19 cellular contexts compared by ENCODE assay signal in genomic region chr11:124722176-124722575, GRCh38. TPM values are rescaled to one million over a fixed set of nuclear protein-coding genes. Genes with fewer than 3 reads are reported as not detected.
DNase-seq lines count a peak whose midpoint lies in the region; ATAC-seq and TF ChIP-seq lines count a peak whose summit lies in the region.
"Had no signal": no experiment of that assay in that cellular context is flagged by ENCODE, and none has a peak within 500 bp of the region (broad histone marks: within the 10 kb centered on the region; RNA-seq: fewer than 3 reads in every experiment).

No MANE protein-coding gene starts in this region.

- no peak overlapping the region for H2BK15ac ChIP-seq in H9 (ENCODE audit: low read depth, low read length)

- CTCF ChIA-PET in OCI-LY7 (lab: Charles Lee; ENCODE audit: unreplicated experiment), result no interaction called here

- no peaks in the 10 kb centered on the region for H3K79me1 ChIP-seq in H9 (ENCODE audit: insufficient read depth, low read depth, low read length, poor library complexity, severe bottlenecking)

- H3K4me2 ChIP-seq in BLaER1, result peak overlapping the region; percentile 96
- no peak overlapping the region for H3K4me2 ChIP-seq in H9 (ENCODE audit: insufficient read depth, insufficient read length, low read length)
- peak overlapping the region; percentile 26; the same call in 1 of the 2 replicates for H3K4me2 ChIP-seq in OCI-LY7 (ENCODE audit: low read length)
- H3K4me2 ChIP-seq in neural progenitor cell, result no peak overlapping the region

- H4K91ac ChIP-seq in H9 (ENCODE audit: insufficient read length, low read depth, low read length), result no peak overlapping the region

- no peaks in the 10 kb centered on the region for H3K9me2 ChIP-seq in OCI-LY7 (ENCODE audit: insufficient read depth, low read length)

- H2BK20ac ChIP-seq in H9 (ENCODE audit: low read depth, low read length, poor library complexity, severe bottlenecking), result no peak overlapping the region

- no CpG with 5 or more reads among the region's 6 CpGs for WGBS in H9 (ENCODE audit: extremely low coverage, insufficient read length, low lambda C conversion rate)

- 0 out of 2 replicates have a peak overlapping the region, but pooled peaks have one; percentile 18 for H3K27ac ChIP-seq in BLaER1
- H3K27ac ChIP-seq in H9 (ENCODE audit: insufficient read length, low read depth, low read length), result no peak overlapping the region
- no peak overlapping the region for H3K27ac ChIP-seq in OCI-LY7 (ENCODE audit: low read depth, low read length, poor library complexity, severe bottlenecking)
- H3K27ac ChIP-seq in neural progenitor cell, result no peak overlapping the region

- intact Hi-C loops in OCI-LY7 (cut with micrococcal nuclease; ENCODE audit: unreplicated experiment), result no loop called here
- intact Hi-C loops in mucosa of descending colon (cut with DNase I, micrococcal nuclease), result no loop called here

- H3K4me1 ChIP-seq in BLaER1 (peaks cover 100% of the 10 kb centered on the region), H9 (ENCODE audit: insufficient read depth, low read length) (peaks cover 17% of the 10 kb centered on the region), OCI-LY7 (ENCODE audit: insufficient read depth, low read length, poor library complexity, severe bottlenecking) (peaks cover 40% of the 10 kb centered on the region), neural progenitor cell (peaks cover 42% of the 10 kb centered on the region), mucosa of descending colon (ENCODE audit: low read depth) (peaks cover 22% of the 10 kb centered on the region)

- peak overlapping the region; percentile 32 for H3K4me3 ChIP-seq in BLaER1
- H3K4me3 ChIP-seq in OCI-LY7 (ENCODE audit: low read depth, low read length, poor library complexity, severe bottlenecking), result no peak overlapping the region
- no peak overlapping the region for H3K4me3 ChIP-seq in neural progenitor cell
- H3K4me3 ChIP-seq in mucosa of descending colon, result no peak overlapping the region

- H3K36me3 ChIP-seq in BLaER1 (no peaks in the 10 kb centered on the region), OCI-LY7 (ENCODE audit: insufficient read depth, low read length) (no peaks in the 10 kb centered on the region), neural progenitor cell (no peaks in the 10 kb centered on the region), mucosa of descending colon (ENCODE audit: low read depth) (no peaks in the 10 kb centered on the region)

- no peak overlapping the region for H2AK5ac ChIP-seq in H9 (ENCODE audit: insufficient read length, low read length)

- no peak overlapping the region for H3K4ac ChIP-seq in H9 (ENCODE audit: low read depth, low read length)

- no peak overlapping the region for H3K18ac ChIP-seq in H9 (ENCODE audit: insufficient read length, low read depth, low read length)

- H2BK120ac ChIP-seq in H9 (ENCODE audit: low read depth, low read length, poor library complexity, severe bottlenecking), result no peak overlapping the region

- 0 out of 2 replicates have a peak overlapping the region, but pooled peaks have one; percentile 35 for H3K14ac ChIP-seq in H9 (ENCODE audit: insufficient read depth, low read length)

- peaks cover 9% of the 10 kb centered on the region for H3K23me2 ChIP-seq in H9 (ENCODE audit: insufficient read length, low read depth, low read length, poor library complexity, severe bottlenecking)

- no peaks in the 10 kb centered on the region; a peak in 1 of 5 replicates for H3K9me3 Mint-ChIP-seq in H9
- no peaks in the 10 kb centered on the region for H3K9me3 Mint-ChIP-seq in neural progenitor cell
- H3K9me3 Mint-ChIP-seq in activated naive CD8-positive, alpha-beta T cell treated with anti-CD3 and anti-CD28 coated beads, Interleukin-2, amount 50 U/mL, for 24 hours, result no peaks in the 10 kb centered on the region
- H3K9me3 Mint-ChIP-seq: CD8-positive, alpha-beta T cell had no signal

- no peak overlapping the region for H2AFZ ChIP-seq in H9 (ENCODE audit: low read length)
- peak overlapping the region; percentile 14; the same call in 1 of the 2 replicates for H2AFZ ChIP-seq in OCI-LY7 (ENCODE audit: low read length)
- H2AFZ ChIP-seq in neural progenitor cell (replicated peaks), result no peak overlapping the region

- no peak overlapping the region for H3K23ac ChIP-seq in H9 (ENCODE audit: insufficient read length, low read depth, low read length)

- H4K20me1 ChIP-seq in BLaER1, result peaks cover 17% of the 10 kb centered on the region; the same call in 1 of the 2 replicates
- H4K20me1 ChIP-seq in H9 (ENCODE audit: control insufficient read depth, insufficient read depth, insufficient read length), result no peaks in the 10 kb centered on the region
- H4K20me1 ChIP-seq in OCI-LY7 (ENCODE audit: insufficient read depth, low read length), result no peaks in the 10 kb centered on the region
- no peaks in the 10 kb centered on the region for H4K20me1 ChIP-seq in neural progenitor cell (ENCODE audit: low read depth)

- H3K9ac ChIP-seq in BLaER1 (no peak overlapping the region), H9 (ENCODE audit: extremely low read depth, insufficient read length, low read length) (no peak overlapping the region), neural progenitor cell (no peak overlapping the region)

- BruUV-seq in OCI-LY7 (replicated peaks; lab: Mats Ljungman, UMichigan), result no TSS peak

- no peak for ATAC-seq in activated naive CD8-positive, alpha-beta T cell treated with anti-CD3 and anti-CD28 coated beads, Interleukin-2, amount 50 U/mL, for 24 hours
- no peak for ATAC-seq in mucosa of descending colon
- ATAC-seq: CD8-positive, alpha-beta T cell; HepG2 had no signal

- H2BK5ac ChIP-seq in H9 (ENCODE audit: insufficient read length, low read length), result no peak overlapping the region

- no peak overlapping the region for H3K56ac ChIP-seq in H9 (ENCODE audit: insufficient read length, low read depth, low read length)

- TF ChIP-seq CTCF in H9 (conservative IDR thresholded peaks at IDR 0.05) (no peak), OCI-LY7 (conservative IDR thresholded peaks at IDR 0.05; ENCODE audit: low read length) (no peak), neural progenitor cell (IDR thresholded peaks at IDR 0.05) (no peak), mucosa of descending colon (IDR thresholded peaks at IDR 0.05) (no peak)

- H3F3A ChIP-seq in neural progenitor cell (ENCODE audit: low read depth), result peaks cover 17% of the 10 kb centered on the region

- H3K9me3 ChIP-seq in BLaER1 (no peaks in the 10 kb centered on the region), H9 (ENCODE audit: control insufficient read depth, low read depth, low read length) (no peaks in the 10 kb centered on the region), OCI-LY7 (ENCODE audit: low read length) (no peaks in the 10 kb centered on the region), neural progenitor cell (ENCODE audit: low read depth) (no peaks in the 10 kb centered on the region), mucosa of descending colon (no peaks in the 10 kb centered on the region)

- H3K36me3 Mint-ChIP-seq in H9 (ENCODE audit: insufficient read depth in 1 of 3, low read depth in 3 of 3) (no peaks in the 10 kb centered on the region; a peak in 1 of 7 replicates), neural progenitor cell (no peaks in the 10 kb centered on the region)
- no peaks in the 10 kb centered on the region for H3K36me3 Mint-ChIP-seq in activated naive CD8-positive, alpha-beta T cell treated with anti-CD3 and anti-CD28 coated beads, Interleukin-2, amount 50 U/mL, for 24 hours (ENCODE audit: low read depth)
- H3K36me3 Mint-ChIP-seq: CD8-positive, alpha-beta T cell had no signal

- peaks cover 31% of the 10 kb centered on the region for H3K27me3 ChIP-seq in BLaER1
- peaks cover 46% of the 10 kb centered on the region for H3K27me3 ChIP-seq in H9 (ENCODE audit: insufficient read depth, low read length)
- H3K27me3 ChIP-seq in neural progenitor cell, result peaks cover 83% of the 10 kb centered on the region

- H2BK12ac ChIP-seq in H9 (ENCODE audit: insufficient read length, low read depth, low read length), result no peak overlapping the region

- H3K79me2 ChIP-seq in H9 (ENCODE audit: insufficient read depth, low read length) (no peaks in the 10 kb centered on the region), OCI-LY7 (ENCODE audit: insufficient read depth, low read depth, low read length) (no peaks in the 10 kb centered on the region), neural progenitor cell (ENCODE audit: low read depth) (no peaks in the 10 kb centered on the region)

- no peak overlapping the region for H4K8ac ChIP-seq in H9 (replicated peaks; ENCODE audit: insufficient read length, low read depth, low read length)

- H4K5ac ChIP-seq in H9 (ENCODE audit: insufficient read length, low read depth, low read length), result no peak overlapping the region

- no peak overlapping the region for H3T11ph ChIP-seq in H9 (ENCODE audit: low read length)

- H3K27ac Mint-ChIP-seq in H9 (no peak overlapping the region), neural progenitor cell (peak overlapping the region; percentile 20)
- H3K27ac Mint-ChIP-seq in activated naive CD8-positive, alpha-beta T cell treated with anti-CD3 and anti-CD28 coated beads, Interleukin-2, amount 50 U/mL, for 24 hours, result no peak overlapping the region
- H3K27ac Mint-ChIP-seq: CD8-positive, alpha-beta T cell had no signal

- H3K4me3 Mint-ChIP-seq in H9, result no peak overlapping the region
- no peak overlapping the region for H3K4me3 Mint-ChIP-seq in neural progenitor cell
- no peak overlapping the region for H3K4me3 Mint-ChIP-seq in activated naive CD8-positive, alpha-beta T cell treated with anti-CD3 and anti-CD28 coated beads, Interleukin-2, amount 50 U/mL, for 24 hours
- H3K4me3 Mint-ChIP-seq: CD8-positive, alpha-beta T cell had no signal

- H3K4me1 Mint-ChIP-seq in H9, result peaks cover 53 to 60% of the 10 kb centered on the region in 2 experiments
- H3K4me1 Mint-ChIP-seq in neural progenitor cell, result peaks cover 71% of the 10 kb centered on the region
- peaks cover 31% of the 10 kb centered on the region for H3K4me1 Mint-ChIP-seq in activated naive CD8-positive, alpha-beta T cell treated with anti-CD3 and anti-CD28 coated beads, Interleukin-2, amount 50 U/mL, for 24 hours

- H3K27me3 Mint-ChIP-seq in H9 (ENCODE audit: low read depth), result peaks cover 83% of the 10 kb centered on the region
- H3K27me3 Mint-ChIP-seq in neural progenitor cell (ENCODE audit: insufficient read depth, low read depth), result peaks cover 29% of the 10 kb centered on the region
- H3K27me3 Mint-ChIP-seq in activated naive CD8-positive, alpha-beta T cell treated with anti-CD3 and anti-CD28 coated beads, Interleukin-2, amount 50 U/mL, for 24 hours, result peaks cover 32% of the 10 kb centered on the region

- DNase-seq in H9, result no peak
- DNase-seq in OCI-LY7 (ENCODE audit: low spot score), result no peak
- no peak for DNase-seq in neural progenitor cell (ENCODE audit: low spot score)
- DNase-seq in activated naive CD8-positive, alpha-beta T cell treated with anti-CD3 and anti-CD28 coated beads, Interleukin-2, amount 50 U/mL, for 24 hours, result no peak
- no peak for DNase-seq in NCI-H1417 treated with DMSO at 0.1 percent for 48 hours (lab: John Stamatoyannopoulos, UW)
- no peak for DNase-seq in activated CD4-positive, CD25-positive, alpha-beta regulatory T cell treated with anti-CD3 and anti-CD28 coated beads, Interleukin-2, amount 50 U/mL, for 72 hours
- no peak for DNase-seq in mucosa of descending colon
- DNase-seq: 8988T; Calu3; CD8-positive, alpha-beta T cell; DMS 273 treated with DMSO at 0.1 percent for 48 hours; DMS53; DND-41; GOT3; H7; KG1 had no signal

- POLR2A ChIA-PET in OCI-LY7 (lab: Charles Lee), result no interaction called here

RNA-seq across cellular contexts. Expression of gene NRGN, which starts 17.6 kb away (rescaled TPM):
- total RNA-seq in H9 (2021) (6.4 and 7.0 TPM in 2 replicates), OCI-LY7 (2022) (15.3 and 16.9 TPM in 2 replicates), neural progenitor cell (ENCODE audit: low replicate concordance) (0.39 and 7.5 TPM in 2 replicates), mucosa of descending colon (1 to 10 TPM; 1.7 to 5.3 (median 2.0) TPM)
- 3.3 and 6.8 TPM in 2 replicates for total RNA-seq in OCI-LY7 (2014; rRNA removed; shearing (Covaris generic))
- total RNA-seq: HepG2 had no signal

RNA-seq across cellular contexts. Expression of gene VSIG2, which starts 29.9 kb away (rescaled TPM):
- total RNA-seq in H9 (2021) (not detected in 2 replicates), OCI-LY7 (2022) (not detected in 2 replicates), neural progenitor cell (ENCODE audit: low replicate concordance) (not detected in 2 replicates), mucosa of descending colon (100 to 1,000 TPM in 2 of 3 donors, 10 to 100 TPM in 1; 78.6 to 268 (median 126) TPM)
- total RNA-seq in OCI-LY7 (2014; rRNA removed; shearing (Covaris generic)), result not detected in 2 replicates
- total RNA-seq: A673, Calu3 had no signal

RNA-seq across cellular contexts. Expression of gene ESAM, which starts 39.9 kb away (rescaled TPM):
- total RNA-seq in H9 (2021) (0.33 and 0.92 TPM in 2 replicates), OCI-LY7 (2022) (0.49 and 0.83 TPM in 2 replicates), neural progenitor cell (ENCODE audit: low replicate concordance) (0.26 and 0.81 TPM in 2 replicates), mucosa of descending colon (10 to 100 TPM in 1 of 3 donors, 1 to 10 TPM in 2; 7.7 to 11.5 (median 8.4) TPM)
- 0.15 and 0.35 TPM in 2 replicates for total RNA-seq in OCI-LY7 (2014; rRNA removed; shearing (Covaris generic))

RNA-seq across cellular contexts. Expression of gene SPA17, which starts 48.5 kb away (rescaled TPM):
- total RNA-seq in H9 (2021) (6.9 and 7.2 TPM in 2 replicates), OCI-LY7 (2022) (5.1 and 5.5 TPM in 2 replicates), neural progenitor cell (ENCODE audit: low replicate concordance) (53.3 and 67.2 TPM in 2 replicates), mucosa of descending colon (1 to 10 TPM; 4.6 to 6.9 (median 5.8) TPM)
- 2.4 and 5.1 TPM in 2 replicates for total RNA-seq in OCI-LY7 (2014; rRNA removed; shearing (Covaris generic))

RNA-seq across cellular contexts. Expression of gene SIAE, which starts 48.6 kb away (rescaled TPM):
- total RNA-seq in H9 (2021), result 4.7 and 5.6 TPM in 2 replicates
- 2.6 and 4.8 TPM in 2 replicates for total RNA-seq in OCI-LY7 (2014; rRNA removed; shearing (Covaris generic))
- total RNA-seq in OCI-LY7 (2022), result 7.3 and 8.6 TPM in 2 replicates
- 3.6 and 4.9 TPM in 2 replicates for total RNA-seq in neural progenitor cell (ENCODE audit: low replicate concordance)
- total RNA-seq in mucosa of descending colon, result 100 to 1,000 TPM in 2 of 3 donors, 10 to 100 TPM in 1; 81.7 to 232 (median 147) TPM

Comparison
In these comparisons a context has a peak if more than half of its experiments do, and no peak if none do; other contexts are left out.
1. H3K4me2 ChIP-seq: peak in BLaER1 (single experiment) and OCI-LY7 (single experiment); none in H9 (single experiment) and neural progenitor cell (single experiment).
2. RNA of gene VSIG2, which starts 29.9 kb away (total RNA-seq): 78.6 to 268 TPM in mucosa of descending colon; not detected in H9, not detected in OCI-LY7 and not detected in neural progenitor cell; every median in the first group is over 10 times any median in the second.